32 cellular contexts compared by ENCODE assay signal in the genomic region with DNA sequence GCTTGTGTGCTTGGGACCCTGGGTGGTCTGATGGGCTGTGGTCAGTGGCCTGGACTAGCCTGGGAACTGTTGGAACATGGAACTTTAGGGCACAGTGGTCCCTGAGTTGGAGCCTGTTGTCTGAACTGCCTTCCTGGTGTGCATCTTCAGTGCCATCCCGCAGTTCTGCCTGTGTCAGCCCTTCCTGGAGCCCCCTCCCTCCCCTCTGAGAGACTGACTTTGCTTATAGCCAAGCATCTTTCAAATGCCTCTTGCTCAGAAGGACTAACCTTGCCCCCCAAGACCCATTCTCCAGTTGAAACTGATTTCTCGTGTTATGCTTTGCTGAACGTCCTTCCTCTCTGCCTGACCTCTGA. TPM values are rescaled to one million over a fixed set of nuclear protein-coding genes. Genes with fewer than 3 reads are reported as not detected.
DNase-seq lines count a peak whose midpoint lies in the region; ATAC-seq and TF ChIP-seq lines count a peak whose summit lies in the region.
"Had no signal": no experiment of that assay in that cellular context is flagged by ENCODE, and none has a peak within 500 bp of the region (broad histone marks: within the 10 kb centered on the region; RNA-seq: fewer than 3 reads in every experiment).

No MANE protein-coding gene starts in this region.

- H3K27ac ChIP-seq in GM23338 (ENCODE audit: low read depth) (peak overlapping the region; percentile 36; the same call in 1 of the 2 replicates), endodermal cell (ENCODE audit: low read depth, low read length) (no peak overlapping the region), sigmoid colon (no peak overlapping the region)
- H3K27ac ChIP-seq: KMS-11, left ventricle myocardium inferior, thoracic aorta, uterus had no signal

- H3K4me3 Mint-ChIP-seq in GM23338 = no peak overlapping the region
- H3K4me3 Mint-ChIP-seq in WTC11 = no peak overlapping the region
- no peak overlapping the region for H3K4me3 Mint-ChIP-seq in endodermal cell
- H3K4me3 Mint-ChIP-seq: activated naive CD4-positive, alpha-beta T cell treated with anti-CD3 and anti-CD28 coated beads, Interleukin-2, amount 10 ng/mL, durations not matched to agents 7 days and 5 days; CD4-positive, alpha-beta memory T cell; T-helper 1 cell treated with Interleukin-12 subunit alpha and Interleukin-12 subunit beta and Interleukin-4 antibody, amounts not matched to agents 30 μg/mL and 1 μg/mL, for 36 hours had no signal

- H3K79me2 ChIP-seq in GM23338 (replicated peaks; ENCODE audit: insufficient read depth) = 0 out of 2 replicates have a peak, but pooled peaks cover 5% of the 10 kb centered on the region

- H3K27me3 Mint-ChIP-seq in GM23338 (ENCODE audit: insufficient read depth, low read depth, poor library complexity) (peaks cover 8% of the 10 kb centered on the region), WTC11 (ENCODE audit: low read depth) (no peaks in the 10 kb centered on the region), endodermal cell (ENCODE audit: insufficient read depth) (no peaks in the 10 kb centered on the region)
- H3K27me3 Mint-ChIP-seq: activated naive CD4-positive, alpha-beta T cell treated with anti-CD3 and anti-CD28 coated beads, Interleukin-2, amount 10 ng/mL, durations not matched to agents 7 days and 5 days; CD4-positive, alpha-beta memory T cell had no signal

- WGBS in endodermal cell (ENCODE audit: insufficient coverage in 1 of 2, insufficient read length in 1 of 2), 2 experiments = 87% methylated on average over 3 of the region's 3 CpGs
- WGBS in sigmoid colon, 2 donors = 92 to 95% methylated on average over 3 of the region's 3 CpGs

- H3K27ac Mint-ChIP-seq in GM23338 = no peak overlapping the region
- peak overlapping the region; percentile 77 for H3K27ac Mint-ChIP-seq in WTC11
- H3K27ac Mint-ChIP-seq in endodermal cell = peak overlapping the region; percentile 45
- H3K27ac Mint-ChIP-seq: activated naive CD4-positive, alpha-beta T cell treated with anti-CD3 and anti-CD28 coated beads, Interleukin-2, amount 10 ng/mL, durations not matched to agents 7 days and 5 days; T-helper 1 cell treated with Interleukin-12 subunit alpha and Interleukin-12 subunit beta and Interleukin-4 antibody, amounts not matched to agents 30 μg/mL and 1 μg/mL, for 36 hours had no signal

- H3K4me1 Mint-ChIP-seq in GM23338 = no peaks in the 10 kb centered on the region
- no peaks in the 10 kb centered on the region for H3K4me1 Mint-ChIP-seq in WTC11
- H3K4me1 Mint-ChIP-seq in endodermal cell = no peaks in the 10 kb centered on the region
- H3K4me1 Mint-ChIP-seq: activated naive CD4-positive, alpha-beta T cell treated with anti-CD3 and anti-CD28 coated beads, Interleukin-2, amount 10 ng/mL, durations not matched to agents 7 days and 5 days had no signal

- intact Hi-C loops in sigmoid colon (cut with DNase I) = no loop called here

- H3F3A ChIP-seq in GM23338 (replicated peaks; ENCODE audit: low read depth) = no peaks in the 10 kb centered on the region

- no peak for TF ChIP-seq EP300 in sigmoid colon (IDR thresholded peaks at IDR 0.05)

- H3K4me3 ChIP-seq in GM23338 (no peak overlapping the region), endodermal cell (ENCODE audit: low read length) (no peak overlapping the region), sigmoid colon (no peak overlapping the region)
- H3K4me3 ChIP-seq: left ventricle myocardium inferior, prostate gland, thoracic aorta, uterus had no signal

- H3K9me3 ChIP-seq in endodermal cell (ENCODE audit: control insufficient read depth, low read length) (no peaks in the 10 kb centered on the region), sigmoid colon (no peaks in the 10 kb centered on the region)
- H3K9me3 ChIP-seq: left ventricle myocardium inferior, prostate gland, thoracic aorta, uterus had no signal

- no peaks in the 10 kb centered on the region for H3K9me3 Mint-ChIP-seq in GM23338
- no peaks in the 10 kb centered on the region for H3K9me3 Mint-ChIP-seq in WTC11
- H3K9me3 Mint-ChIP-seq in endodermal cell = no peaks in the 10 kb centered on the region
- H3K9me3 Mint-ChIP-seq: activated naive CD4-positive, alpha-beta T cell treated with anti-CD3 and anti-CD28 coated beads, Interleukin-2, amount 10 ng/mL, durations not matched to agents 7 days and 5 days; CD4-positive, alpha-beta memory T cell; T-helper 1 cell treated with Interleukin-12 subunit alpha and Interleukin-12 subunit beta and Interleukin-4 antibody, amounts not matched to agents 30 μg/mL and 1 μg/mL, for 36 hours had no signal

- H3K4me2 ChIP-seq in GM23338 = no peak overlapping the region
- H3K4me2 ChIP-seq: KMS-11 had no signal

- H3K36me3 ChIP-seq in GM23338 (ENCODE audit: insufficient read depth) (peaks cover 7% of the 10 kb centered on the region; the same call in 1 of the 2 replicates), endodermal cell (ENCODE audit: control insufficient read depth, insufficient read depth, low read length) (peaks cover 45% of the 10 kb centered on the region), sigmoid colon (peaks cover 37 to 99% (median 55%) of the 10 kb centered on the region in 4 donors)
- H3K36me3 ChIP-seq: uterus had no signal

- no peak overlapping the region for H3K9ac ChIP-seq in endodermal cell (ENCODE audit: extremely low read depth, low read length, poor library complexity, severe bottlenecking)
- H3K9ac ChIP-seq: KMS-11 had no signal

- no peak for TF ChIP-seq CTCF in GM23338 (conservative IDR thresholded peaks at IDR 0.05; ENCODE audit: low read depth in 2 of 2)
- no peak for TF ChIP-seq CTCF in WTC11 (IDR thresholded peaks at IDR 0.05)
- TF ChIP-seq CTCF in endodermal cell (conservative IDR thresholded peaks at IDR 0.05) = no peak
- TF ChIP-seq CTCF in sigmoid colon (IDR thresholded peaks at IDR 0.05) = no peak

- TF ChIP-seq POLR2A in sigmoid colon (IDR thresholded peaks at IDR 0.05) = no peak

- no peaks in the 10 kb centered on the region; the same call in 1 of the 2 replicates for H4K20me1 ChIP-seq in GM23338 (replicated peaks; ENCODE audit: insufficient read depth)

- DNase-seq in GM23338 (ENCODE audit: low spot score) (no peak), WTC11 (ENCODE audit: low spot score) (no peak), endodermal cell (no peak), sigmoid colon (peak; percentile 60), CD1c-positive myeloid dendritic cell (ENCODE audit: extremely low spot score) (no peak), T1000 (lab: John Stamatoyannopoulos, UW) (no peak)
- DNase-seq: activated CD4-positive, alpha-beta T cell treated with anti-CD3 and anti-CD28 coated beads, Interleukin-2, amount 50 U/mL, for 48 hours; activated CD8-positive, alpha-beta memory T cell treated with anti-CD3 and anti-CD28 coated beads, Interleukin-2, amount 50 U/mL, for 4 hours; activated naive CD4-positive, alpha-beta T cell treated with anti-CD3 and anti-CD28 coated beads, Interleukin-2, amount 10 ng/mL, durations not matched to agents 7 days and 5 days; CD4-positive, alpha-beta memory T cell; effector CD8-positive, alpha-beta T cell; erythroblast; head of caudate nucleus; islet precursor cell; left ventricle myocardium inferior; MM.1S; NCI-H2029 treated with DMSO at 0.1 percent for 48 hours; NCI-H2227 treated with DMSO at 0.1 percent for 48 hours; NCI-H526; NK-92 treated with Interleukin-12 subunit alpha and Interleukin-12 subunit beta, amount 100 ng/mL, for 24 hours; PC-3; stimulated activated CD4-positive, alpha-beta T cell treated with anti-CD3 and anti-CD28 coated beads, Interleukin-15, amount 100 ng/mL, for 24 hours; stimulated activated naive CD4-positive, alpha-beta T cell; uterus had no signal

- no peak overlapping the region for H2AFZ ChIP-seq in GM23338

- CTCF ChIA-PET in WTC11 (lab: Charles Lee) = no interaction called here

- H3K27me3 ChIP-seq in GM23338 (ENCODE audit: insufficient read depth) = no peaks in the 10 kb centered on the region
- no peaks in the 10 kb centered on the region for H3K27me3 ChIP-seq in endodermal cell (ENCODE audit: control insufficient read depth, insufficient read depth, low read length, poor library complexity, severe bottlenecking)
- no peaks in the 10 kb centered on the region for H3K27me3 ChIP-seq in sigmoid colon
- H3K27me3 ChIP-seq: uterus had no signal

- H3K36me3 Mint-ChIP-seq in GM23338 (ENCODE audit: low read depth) = peaks cover 43% of the 10 kb centered on the region
- H3K36me3 Mint-ChIP-seq in WTC11 = peaks cover 28% of the 10 kb centered on the region
- H3K36me3 Mint-ChIP-seq in endodermal cell (ENCODE audit: low read depth) = peaks cover 40% of the 10 kb centered on the region

- H3K9me2 ChIP-seq in GM23338 (ENCODE audit: insufficient read depth) = no peaks in the 10 kb centered on the region

- H3K4me1 ChIP-seq in GM23338 (ENCODE audit: insufficient read depth) (no peaks in the 10 kb centered on the region), endodermal cell (ENCODE audit: control insufficient read depth, insufficient read depth, low read length) (no peaks in the 10 kb centered on the region), sigmoid colon (no peaks in the 10 kb centered on the region)
- H3K4me1 ChIP-seq: left ventricle myocardium inferior, uterus had no signal

- POLR2A ChIA-PET in WTC11 (lab: Charles Lee) = interaction anchor here (0.6 kb wide), 1 partner anchor 185 kb away, joined by 5 read pairs; no protein-coding TSS in a partner anchor

- no peak for ATAC-seq in GM23338
- no peak for ATAC-seq in WTC11
- ATAC-seq in HG02588 (IDR thresholded peaks at IDR 0.05; ENCODE audit: unreplicated experiment) = no peak
- ATAC-seq in GM19395 (IDR thresholded peaks at IDR 0.05; ENCODE audit: unreplicated experiment) = no peak
- ATAC-seq: activated CD4-positive, CD25-positive, alpha-beta regulatory T cell treated with anti-CD3 and anti-CD28 coated beads, Interleukin-2, amount 50 U/mL, for 24 hours; PC-3; SK-N-SH treated with all-trans-retinoic acid at 6 μM for 48 hours had no signal

TF ChIP-seq in GM23338, 12 proteins besides CTCF, POLR2A, EP300 and RAD21 (continues in another document):
- no peak for TF ChIP-seq STAT1 (IDR thresholded peaks at IDR 0.05; ENCODE audit: unreplicated experiment)

RNA-seq across cellular contexts. Expression of a gene that starts 14.3 kb away (rescaled TPM):
- total RNA-seq in GM23338 (2014; rRNA removed; shearing (Covaris generic)) = 36.0 and 62.2 TPM in 2 replicates
- polyA plus RNA-seq in GM23338 (2016; fragmentation: Nextera tagmentation; extraction: Ambion mirVana) = 18.9 and 20.5 TPM in 2 replicates
- total RNA-seq in WTC11 (2021) = 47.8 to 56.8 TPM (median 50.3 TPM) in 3 replicates
- total RNA-seq in endodermal cell = 10 to 100 TPM; 64.1 to 64.3 TPM
- 44.2 TPM for polyA plus RNA-seq in endodermal cell (2013, experiment 1 of 2)
- polyA plus RNA-seq in endodermal cell (2013, experiment 2 of 2) = 32.0 TPM
- 10 to 100 TPM; 31.0 to 94.4 (median 44.3) TPM for total RNA-seq in sigmoid colon
- polyA plus RNA-seq in sigmoid colon = 10 to 100 TPM in 2 of 3 donors, 1 to 10 TPM in 1; 7.8 to 33.3 (median 10.2) TPM

RNA-seq across cellular contexts. Expression of a gene that starts 14.7 kb away (rescaled TPM):
- 31.0 and 38.6 TPM in 2 replicates for total RNA-seq in GM23338 (2014; rRNA removed; shearing (Covaris generic))
- polyA plus RNA-seq in GM23338 (2016; fragmentation: Nextera tagmentation; extraction: Ambion mirVana) (61.6 and 63.2 TPM in 2 replicates), sigmoid colon (10 to 100 TPM; 21.0 to 36.7 (median 29.6) TPM)
- total RNA-seq in WTC11 (2021) (72.1 to 81.3 TPM (median 72.5 TPM) in 3 replicates), endodermal cell (10 to 100 TPM; 72.2 to 75.5 TPM), sigmoid colon (10 to 100 TPM; 28.8 to 51.0 (median 36.8) TPM)
- polyA plus RNA-seq in endodermal cell (2013, experiment 1 of 2) = 62.9 TPM
- polyA plus RNA-seq in endodermal cell (2013, experiment 2 of 2) = 57.0 TPM
